ENCODE assay signal across 14 cellular contexts in genomic region chr19:30403583-30403982, GRCh38. TPM values are rescaled to one million over a fixed set of nuclear protein-coding genes. Genes with fewer than 3 reads are reported as not detected.
DNase-seq lines count a peak whose midpoint lies in the region; ATAC-seq and TF ChIP-seq lines count a peak whose summit lies in the region.
"Had no signal": no experiment of that assay in that cellular context is flagged by ENCODE, and none has a peak within 500 bp of the region (broad histone marks: within the 10 kb centered on the region; RNA-seq: fewer than 3 reads in every experiment).

No MANE protein-coding gene starts in this region.

- no peaks in the 10 kb centered on the region for H3K79me2 ChIP-seq in PC-9 (ENCODE audit: low read depth)

- CTCF ChIA-PET in PC-9 (lab: Charles Lee), result no interaction called here

- H3K4me1 ChIP-seq in PC-9 (replicated peaks; ENCODE audit: insufficient read depth), result no peaks in the 10 kb centered on the region
- H3K4me1 ChIP-seq: BLaER1, Caco-2 had no signal

- H3K36me3 ChIP-seq in PC-9 (ENCODE audit: low read depth), result no peaks in the 10 kb centered on the region
- H3K36me3 ChIP-seq: BLaER1 had no signal

- ATAC-seq in HG03469 (IDR thresholded peaks at IDR 0.05; ENCODE audit: unreplicated experiment), result no peak

- POLR2A ChIA-PET in PC-9 (lab: Charles Lee; ENCODE audit: unreplicated experiment), result no interaction called here

- no peaks in the 10 kb centered on the region for H4K20me1 ChIP-seq in PC-9 (ENCODE audit: insufficient read depth)
- H4K20me1 ChIP-seq: BLaER1 had no signal

- peak overlapping the region; percentile 28 for H3K27ac ChIP-seq in temporal lobe (ENCODE audit: low read depth, low read length)
- H3K27ac ChIP-seq in PC-9, result no peak overlapping the region
- H3K27ac ChIP-seq: 22Rv1, BLaER1, HL-60 had no signal

- peak; percentile 23 for DNase-seq in D341Med (ENCODE audit: low spot score)
- DNase-seq in ecto neural progenitor cell (ENCODE audit: low spot score), result peak; percentile 29
- peak; percentile 63 for DNase-seq in left kidney (ENCODE audit: low read depth, low spot score)
- no peak for DNase-seq in stimulated activated naive CD4-positive, alpha-beta T cell treated with Interleukin-2 at 50 U/mL for 16 hours (lab: John Stamatoyannopoulos, UW)
- DNase-seq in PC-9, result no peak
- DNase-seq: AML-193; Caco-2; CD8-positive, alpha-beta memory T cell; DMS 273 treated with DMSO at 0.1 percent for 48 hours had no signal

- H3F3A ChIP-seq in PC-9 (ENCODE audit: insufficient read depth, low read depth), result no peaks in the 10 kb centered on the region

- no TSS peak for BruUV-seq in PC-9 (replicated peaks; lab: Mats Ljungman, UMichigan)

- no peak overlapping the region for H2AFZ ChIP-seq in PC-9

- H3K27me3 ChIP-seq in PC-9 (ENCODE audit: insufficient read depth, low read depth), result peaks cover 55% of the 10 kb centered on the region
- H3K27me3 ChIP-seq: BLaER1 had no signal

- H3K4me2 ChIP-seq in PC-9, result no peak overlapping the region
- H3K4me2 ChIP-seq: BLaER1 had no signal

- no peaks in the 10 kb centered on the region for H3K9me2 ChIP-seq in PC-9 (ENCODE audit: insufficient read depth)

- intact Hi-C loops in PC-9 (cut with micrococcal nuclease; ENCODE audit: unreplicated experiment), result no loop called here

- no peak for TF ChIP-seq CTCF in PC-9 (conservative IDR thresholded peaks at IDR 0.05)

- no peaks in the 10 kb centered on the region for H3K9me3 ChIP-seq in PC-9 (ENCODE audit: insufficient read depth, low read depth)
- H3K9me3 ChIP-seq: BLaER1, Caco-2 had no signal

- no peak overlapping the region for H3K4me3 ChIP-seq in PC-9
- H3K4me3 ChIP-seq: BLaER1 had no signal

RNA-seq across cellular contexts. Expression of gene ZNF536, which starts 31.4 kb away (rescaled TPM):
- 18.2 TPM for total RNA-seq in temporal lobe
- not detected in 2 replicates for total RNA-seq in PC-9 (2021)
- total RNA-seq: Caco-2; CD8-positive, alpha-beta memory T cell had no signal

Comparison
In these comparisons a context has a peak if more than half of its experiments do, and no peak if none do; other contexts are left out.
1. DNase-seq: peak in D341Med (single experiment), ecto neural progenitor cell (single experiment) and left kidney (single experiment); none in stimulated activated naive CD4-positive, alpha-beta T cell treated with Interleukin-2 at 50 U/mL for 16 hours (single experiment) and PC-9 (0 of 2).
2. RNA of gene ZNF536, which starts 31.4 kb away (total RNA-seq): 18.2 TPM in temporal lobe (single experiment); not detected in PC-9; every median in the first group is over 10 times any median in the second.